ENCODE assay signal across 24 cellular contexts in the genomic region with DNA sequence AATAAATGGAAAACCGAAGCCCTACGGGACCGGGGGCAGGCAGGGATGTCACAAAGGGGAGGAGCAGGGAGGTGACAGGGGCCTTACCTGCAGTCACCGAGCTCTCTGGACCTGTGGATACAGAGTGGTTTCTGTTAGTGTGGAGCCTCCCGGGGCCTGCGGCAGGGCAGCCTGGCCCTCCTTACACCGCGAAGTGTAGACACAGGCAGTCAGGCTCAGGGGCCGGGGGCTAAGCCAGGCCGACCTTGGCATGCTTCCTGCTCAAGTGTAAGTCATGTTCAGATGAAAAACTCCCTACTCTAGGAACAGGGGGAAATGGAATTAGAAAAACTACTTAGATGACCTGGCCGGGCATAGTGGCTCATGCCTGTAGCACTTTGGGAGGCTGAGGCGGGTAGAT. TPM values are rescaled to one million over a fixed set of nuclear protein-coding genes. Genes with fewer than 3 reads are reported as not detected.
DNase-seq lines count a peak whose midpoint lies in the region; ATAC-seq and TF ChIP-seq lines count a peak whose summit lies in the region.
"Had no signal": no experiment of that assay in that cellular context is flagged by ENCODE, and none has a peak within 500 bp of the region (broad histone marks: within the 10 kb centered on the region; RNA-seq: fewer than 3 reads in every experiment).

No MANE protein-coding gene starts in this region.

- H4K20me1 ChIP-seq in osteoblast (ENCODE audit: insufficient read depth, low read length): no peaks in the 10 kb centered on the region

- peaks cover 4% of the 10 kb centered on the region for H3K9me3 Mint-ChIP-seq in activated CD4-positive, alpha-beta T cell treated with anti-CD3 and anti-CD28 coated beads, Interleukin-2, amount 10 ng/mL, durations not matched to agents 7 days and 5 days
- H3K9me3 Mint-ChIP-seq in CD8-positive, alpha-beta memory T cell: peaks cover 0 to 2% (median 0%) of the 10 kb centered on the region in 5 donors
- peaks cover 1% of the 10 kb centered on the region for H3K9me3 Mint-ChIP-seq in activated naive CD8-positive, alpha-beta T cell treated with anti-CD3 and anti-CD28 coated beads, Interleukin-2, amount 10 ng/mL, durations not matched to agents 7 days and 5 days
- H3K9me3 Mint-ChIP-seq: T-helper 1 cell treated with Interleukin-12 subunit alpha and Interleukin-12 subunit beta and Interleukin-4 antibody, amounts not matched to agents 30 μg/mL and 1 μg/mL, for 36 hours had no signal

- no peaks in the 10 kb centered on the region for H3K36me3 ChIP-seq in CD8-positive, alpha-beta memory T cell (ENCODE audit: insufficient read depth, low read length)
- no peaks in the 10 kb centered on the region for H3K36me3 ChIP-seq in osteoblast (ENCODE audit: insufficient read depth, low read length)
- H3K36me3 ChIP-seq: neural progenitor cell, SJCRH30 had no signal

- H2AFZ ChIP-seq in osteoblast (ENCODE audit: low read length): no peak overlapping the region
- H2AFZ ChIP-seq: GM23248, neural progenitor cell had no signal

- no peak overlapping the region for H3K4me3 Mint-ChIP-seq in activated CD4-positive, alpha-beta T cell treated with anti-CD3 and anti-CD28 coated beads, Interleukin-2, amount 10 ng/mL, durations not matched to agents 7 days and 5 days
- H3K4me3 Mint-ChIP-seq in CD8-positive, alpha-beta memory T cell: peak overlapping the region in 3 of 7 donors; percentile 15 to 59 (median 31)
- H3K4me3 Mint-ChIP-seq in activated naive CD8-positive, alpha-beta T cell treated with anti-CD3 and anti-CD28 coated beads, Interleukin-2, amount 10 ng/mL, durations not matched to agents 7 days and 5 days: peak overlapping the region; percentile 49
- H3K4me3 Mint-ChIP-seq: neural progenitor cell; T-helper 1 cell treated with Interleukin-12 subunit alpha and Interleukin-12 subunit beta and Interleukin-4 antibody, amounts not matched to agents 30 μg/mL and 1 μg/mL, for 36 hours had no signal

- CTCF ChIA-PET in activated CD4-positive, alpha-beta T cell treated with anti-CD3 and anti-CD28 coated beads, Interleukin-2, amount 10 ng/mL, durations not matched to agents 7 days and 5 days (lab: Charles Lee): no interaction called here
- CTCF ChIA-PET in CD8-positive, alpha-beta memory T cell (lab: Charles Lee): interaction anchor here (0.6 to 1.2 kb wide), 2 partner anchors 15 to 541 kb away, joined by 3 read pairs; a partner anchor contains a TSS

- peaks cover 28% of the 10 kb centered on the region for H3K36me3 Mint-ChIP-seq in activated CD4-positive, alpha-beta T cell treated with anti-CD3 and anti-CD28 coated beads, Interleukin-2, amount 10 ng/mL, durations not matched to agents 7 days and 5 days (ENCODE audit: low read depth)
- H3K36me3 Mint-ChIP-seq in CD8-positive, alpha-beta memory T cell: peaks cover 6 to 24% (median 9%) of the 10 kb centered on the region in 3 donors
- H3K36me3 Mint-ChIP-seq in activated naive CD8-positive, alpha-beta T cell treated with anti-CD3 and anti-CD28 coated beads, Interleukin-2, amount 10 ng/mL, durations not matched to agents 7 days and 5 days: peaks cover 23% of the 10 kb centered on the region

- H3K27me3 ChIP-seq in CD8-positive, alpha-beta memory T cell (ENCODE audit: insufficient read depth, low read length, poor library complexity, severe bottlenecking): no peaks in the 10 kb centered on the region
- no peaks in the 10 kb centered on the region for H3K27me3 ChIP-seq in osteoblast (ENCODE audit: insufficient read depth, low read length)
- H3K27me3 ChIP-seq: neural progenitor cell, SJCRH30 had no signal

- peaks cover 23% of the 10 kb centered on the region for H3K4me1 ChIP-seq in CD8-positive, alpha-beta memory T cell (ENCODE audit: insufficient read depth, low read length)
- peaks cover 5% of the 10 kb centered on the region for H3K4me1 ChIP-seq in osteoblast (ENCODE audit: insufficient read depth, low read length)
- H3K4me1 ChIP-seq: neural progenitor cell, psoas muscle, SJCRH30 had no signal

- ATAC-seq in activated naive CD8-positive, alpha-beta T cell treated with anti-CD3 and anti-CD28 coated beads, Interleukin-2, amount 10 ng/mL, durations not matched to agents 7 days and 5 days (ENCODE audit: low read depth): no peak
- ATAC-seq in GM19463 (IDR thresholded peaks at IDR 0.05; ENCODE audit: unreplicated experiment): no peak
- ATAC-seq in GM18868 (IDR thresholded peaks at IDR 0.05; ENCODE audit: unreplicated experiment): no peak
- ATAC-seq: left lobe of liver, Panc1, psoas muscle had no signal

- H3K27ac ChIP-seq in CD8-positive, alpha-beta memory T cell (ENCODE audit: low read depth, low read length): peak overlapping the region; percentile 51
- no peak overlapping the region for H3K27ac ChIP-seq in osteoblast (ENCODE audit: low read depth, low read length)
- H3K27ac ChIP-seq: GM23248, HL-60, neural progenitor cell, psoas muscle, SJCRH30 had no signal

- H3K27ac Mint-ChIP-seq in activated CD4-positive, alpha-beta T cell treated with anti-CD3 and anti-CD28 coated beads, Interleukin-2, amount 10 ng/mL, durations not matched to agents 7 days and 5 days: peak overlapping the region; percentile 90
- peak overlapping the region; percentile 40 to 88 (median 77) for H3K27ac Mint-ChIP-seq in CD8-positive, alpha-beta memory T cell
- H3K27ac Mint-ChIP-seq in activated naive CD8-positive, alpha-beta T cell treated with anti-CD3 and anti-CD28 coated beads, Interleukin-2, amount 10 ng/mL, durations not matched to agents 7 days and 5 days: peak overlapping the region; percentile 91
- H3K27ac Mint-ChIP-seq: neural progenitor cell had no signal

- H3K79me2 ChIP-seq in osteoblast (ENCODE audit: insufficient read depth, low read length): peaks cover 10% of the 10 kb centered on the region

- no peak for DNase-seq in activated CD4-positive, alpha-beta T cell treated with anti-CD3 and anti-CD28 coated beads, Interleukin-2, amount 10 ng/mL, durations not matched to agents 7 days and 5 days
- no peak for DNase-seq in activated CD4-positive, alpha-beta T cell treated with anti-CD3 and anti-CD28 coated beads for 48 hours
- no peak for DNase-seq in CD8-positive, alpha-beta memory T cell
- DNase-seq in activated naive CD8-positive, alpha-beta T cell treated with anti-CD3 and anti-CD28 coated beads, Interleukin-2, amount 10 ng/mL, durations not matched to agents 7 days and 5 days: no peak
- DNase-seq in osteoblast (ENCODE audit: insufficient read length, low spot score, missing footprints) (peak; percentile 19), NCI-H2107 treated with DMSO at 0.1 percent for 48 hours (lab: John Stamatoyannopoulos, UW; ENCODE audit: unreplicated experiment) (no peak)
- DNase-seq: activated CD4-positive, CD25-positive, alpha-beta regulatory T cell; activated CD8-positive, alpha-beta memory T cell treated with anti-CD3 and anti-CD28 coated beads, Interleukin-2, amount 50 U/mL, for 48 hours; cortex of kidney; GDM1; glutamatergic neuron; GM23248; NCI-H1417; psoas muscle; SJCRH30; small intestine; stimulated activated CD4-positive, alpha-beta T cell treated with anti-CD3 and anti-CD28 coated beads, Interleukin-4, amount 100 ng/mL, for 1 hour had no signal

- H3K4me3 ChIP-seq in CD8-positive, alpha-beta memory T cell (ENCODE audit: low read length): no peak overlapping the region
- H3K4me3 ChIP-seq in osteoblast (ENCODE audit: insufficient read depth, low read length): no peak overlapping the region
- H3K4me3 ChIP-seq: GM23248, neural progenitor cell, psoas muscle, SJCRH30 had no signal

- no peaks in the 10 kb centered on the region for H3K27me3 Mint-ChIP-seq in activated CD4-positive, alpha-beta T cell treated with anti-CD3 and anti-CD28 coated beads, Interleukin-2, amount 10 ng/mL, durations not matched to agents 7 days and 5 days
- H3K27me3 Mint-ChIP-seq in CD8-positive, alpha-beta memory T cell: no peaks in the 10 kb centered on the region
- H3K27me3 Mint-ChIP-seq in activated naive CD8-positive, alpha-beta T cell treated with anti-CD3 and anti-CD28 coated beads, Interleukin-2, amount 10 ng/mL, durations not matched to agents 7 days and 5 days: no peaks in the 10 kb centered on the region

- no peak for TF ChIP-seq CTCF in osteoblast (IDR thresholded peaks at IDR 0.05; ENCODE audit: extremely low read depth, low read depth, low read length)

- no peaks in the 10 kb centered on the region for H3K9me3 ChIP-seq in CD8-positive, alpha-beta memory T cell (ENCODE audit: low read length)
- no peaks in the 10 kb centered on the region for H3K9me3 ChIP-seq in osteoblast (ENCODE audit: low read depth, low read length)
- H3K9me3 ChIP-seq: psoas muscle, SJCRH30 had no signal

- POLR2A ChIA-PET in activated CD4-positive, alpha-beta T cell treated with anti-CD3 and anti-CD28 coated beads, Interleukin-2, amount 10 ng/mL, durations not matched to agents 7 days and 5 days (lab: Charles Lee): no interaction called here
- POLR2A ChIA-PET in CD8-positive, alpha-beta memory T cell (lab: Charles Lee): interaction anchor here (0.5 kb wide), 1 partner anchor 9 kb away, joined by 8 read pairs; no protein-coding TSS in a partner anchor
- POLR2A ChIA-PET in activated naive CD8-positive, alpha-beta T cell treated with anti-CD3 and anti-CD28 coated beads, Interleukin-2, amount 10 ng/mL, durations not matched to agents 7 days and 5 days (lab: Charles Lee): interaction anchor here (1.2 to 1.9 kb wide), 3 partner anchors 12 to 528 kb away, joined by 3 to 11 read pairs (median 3); a partner anchor contains a TSS

- peaks cover 40% of the 10 kb centered on the region for H3K4me1 Mint-ChIP-seq in activated CD4-positive, alpha-beta T cell treated with anti-CD3 and anti-CD28 coated beads, Interleukin-2, amount 10 ng/mL, durations not matched to agents 7 days and 5 days
- peaks cover 23 to 34% (median 28%) of the 10 kb centered on the region in 3 donors for H3K4me1 Mint-ChIP-seq in CD8-positive, alpha-beta memory T cell
- peaks cover 30% of the 10 kb centered on the region for H3K4me1 Mint-ChIP-seq in activated naive CD8-positive, alpha-beta T cell treated with anti-CD3 and anti-CD28 coated beads, Interleukin-2, amount 10 ng/mL, durations not matched to agents 7 days and 5 days

- no peak overlapping the region for H3K4me2 ChIP-seq in osteoblast (ENCODE audit: insufficient read depth, low read length)
- H3K4me2 ChIP-seq: neural progenitor cell had no signal

RNA-seq across cellular contexts. Expression of a gene that starts 4.3 kb away (rescaled TPM):
- 10 to 100 TPM; 34.4 to 38.6 TPM for total RNA-seq in activated CD4-positive, alpha-beta T cell treated with anti-CD3 and anti-CD28 coated beads, Interleukin-2, amount 10 ng/mL, durations not matched to agents 7 days and 5 days
- 10 to 100 TPM; 28.4 to 29.4 TPM for total RNA-seq in CD8-positive, alpha-beta memory T cell
- 29.6 TPM for polyA plus RNA-seq in CD8-positive, alpha-beta memory T cell
- 10 to 100 TPM; 42.3 to 45.4 TPM for total RNA-seq in activated naive CD8-positive, alpha-beta T cell treated with anti-CD3 and anti-CD28 coated beads, Interleukin-2, amount 10 ng/mL, durations not matched to agents 7 days and 5 days
- 20.6 and 21.4 TPM in 2 replicates for total RNA-seq in osteoblast

RNA-seq across cellular contexts. Expression of a gene that starts 21.3 kb away (rescaled TPM):
- 10 to 100 TPM; 21.7 to 26.0 TPM for total RNA-seq in activated CD4-positive, alpha-beta T cell treated with anti-CD3 and anti-CD28 coated beads, Interleukin-2, amount 10 ng/mL, durations not matched to agents 7 days and 5 days
- 10 to 100 TPM; 40.8 to 45.7 TPM for total RNA-seq in CD8-positive, alpha-beta memory T cell
- 81.0 TPM for polyA plus RNA-seq in CD8-positive, alpha-beta memory T cell
- 10 to 100 TPM; 25.3 to 27.3 TPM for total RNA-seq in activated naive CD8-positive, alpha-beta T cell treated with anti-CD3 and anti-CD28 coated beads, Interleukin-2, amount 10 ng/mL, durations not matched to agents 7 days and 5 days
- total RNA-seq in osteoblast: 34.5 and 36.2 TPM in 2 replicates

RNA-seq across cellular contexts. Expression of a gene that starts 25.3 kb away (rescaled TPM):
- 10 to 100 TPM; 46.4 to 47.3 TPM for total RNA-seq in activated CD4-positive, alpha-beta T cell treated with anti-CD3 and anti-CD28 coated beads, Interleukin-2, amount 10 ng/mL, durations not matched to agents 7 days and 5 days
- 10 to 100 TPM; 58.9 to 64.3 TPM for total RNA-seq in CD8-positive, alpha-beta memory T cell
- 55.3 TPM for polyA plus RNA-seq in CD8-positive, alpha-beta memory T cell
- total RNA-seq in activated naive CD8-positive, alpha-beta T cell treated with anti-CD3 and anti-CD28 coated beads, Interleukin-2, amount 10 ng/mL, durations not matched to agents 7 days and 5 days: 10 to 100 TPM; 43.8 to 45.3 TPM
- 30.4 and 31.5 TPM in 2 replicates for total RNA-seq in osteoblast

RNA-seq across cellular contexts. Expression of a gene that starts 32.7 kb away (rescaled TPM):
- total RNA-seq in activated CD4-positive, alpha-beta T cell treated with anti-CD3 and anti-CD28 coated beads, Interleukin-2, amount 10 ng/mL, durations not matched to agents 7 days and 5 days: 10 to 100 TPM; 43.2 to 47.9 TPM
- 10 to 100 TPM; 72.5 to 74.6 TPM for total RNA-seq in CD8-positive, alpha-beta memory T cell
- 51.2 TPM for polyA plus RNA-seq in CD8-positive, alpha-beta memory T cell
- total RNA-seq in activated naive CD8-positive, alpha-beta T cell treated with anti-CD3 and anti-CD28 coated beads, Interleukin-2, amount 10 ng/mL, durations not matched to agents 7 days and 5 days: 10 to 100 TPM; 32.2 to 34.8 TPM
- total RNA-seq in osteoblast: 16.5 and 21.7 TPM in 2 replicates

RNA-seq across cellular contexts. Expression of a gene that starts 34.9 kb away (rescaled TPM):
- 10 to 100 TPM; 64.7 to 69.4 TPM for total RNA-seq in activated CD4-positive, alpha-beta T cell treated with anti-CD3 and anti-CD28 coated beads, Interleukin-2, amount 10 ng/mL, durations not matched to agents 7 days and 5 days
- total RNA-seq in CD8-positive, alpha-beta memory T cell: 100 to 1,000 TPM; 108 to 116 TPM
- polyA plus RNA-seq in CD8-positive, alpha-beta memory T cell: 10.7 TPM
- total RNA-seq in activated naive CD8-positive, alpha-beta T cell treated with anti-CD3 and anti-CD28 coated beads, Interleukin-2, amount 10 ng/mL, durations not matched to agents 7 days and 5 days: 100 to 1,000 TPM in 1 of 2 experiments, 10 to 100 TPM in 1; 89.2 to 102 TPM
- 88.7 and 91.3 TPM in 2 replicates for total RNA-seq in osteoblast
